ENCODE assay signal across 8 cellular contexts in the genomic region with DNA sequence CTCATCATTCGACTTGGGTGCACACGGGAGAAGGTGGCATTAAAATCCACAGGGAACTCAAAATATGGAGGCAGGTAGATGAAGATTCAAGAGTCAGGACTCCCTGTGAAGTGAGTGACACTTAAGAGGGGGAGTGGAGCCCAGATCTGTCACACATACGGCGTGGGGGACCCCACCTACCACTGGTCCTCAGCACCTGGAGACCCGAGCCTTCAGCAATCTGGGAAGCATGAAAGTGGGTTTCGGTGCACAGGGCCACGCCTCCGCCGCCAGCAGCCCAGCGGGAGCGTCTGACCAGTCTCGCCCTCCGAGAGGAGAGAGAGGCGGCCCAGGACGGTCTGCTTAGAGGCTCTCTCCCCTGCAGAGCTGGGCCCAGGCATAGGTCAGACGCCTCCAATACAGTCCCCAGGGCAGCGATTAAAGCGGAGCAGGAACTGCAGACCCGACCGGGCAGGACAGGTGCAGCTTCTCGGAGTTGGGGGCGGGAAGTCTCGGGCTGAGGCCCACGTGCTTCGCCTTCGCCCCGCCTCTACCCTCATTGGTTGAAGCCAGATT. TPM values are rescaled to one million over a fixed set of nuclear protein-coding genes. Genes with fewer than 3 reads are reported as not detected.
DNase-seq lines count a peak whose midpoint lies in the region; ATAC-seq, FAIRE-seq and TF ChIP-seq lines count a peak whose summit lies in the region.

No MANE protein-coding gene starts in this region.

- peak; percentile 14 for ATAC-seq in HG03045 (IDR thresholded peaks at IDR 0.05; ENCODE audit: unreplicated experiment)
- no peak for ATAC-seq in mucosa of descending colon
- no peak for ATAC-seq in HG03521 (IDR thresholded peaks at IDR 0.05; ENCODE audit: unreplicated experiment)
- no peak for ATAC-seq in GM21723 (IDR thresholded peaks at IDR 0.05; ENCODE audit: unreplicated experiment)

- TF ChIP-seq CTCF in A673 (conservative IDR thresholded peaks at IDR 0.05; ENCODE audit: low read depth, low read length) (no peak), mammary epithelial cell (conservative IDR thresholded peaks at IDR 0.05 in 1 of 2, IDR thresholded peaks at IDR 0.05 in 1 of 2; ENCODE audit: extremely low read depth in 1 of 2, insufficient read depth in 1 of 2, low read depth in 1 of 2, low read length in 2 of 2) (no peak), mucosa of descending colon (IDR thresholded peaks at IDR 0.05) (no peak)

- H4K20me1 ChIP-seq in mammary epithelial cell (ENCODE audit: insufficient read depth, low read length): no peaks in the 10 kb centered on the region

- CTCF ChIA-PET in A673 (lab: Charles Lee) (interaction anchor here (1.4 kb wide), 1 partner anchor 172 kb away, joined by 6 read pairs; no protein-coding TSS in a partner anchor), mammary epithelial cell (lab: Charles Lee; ENCODE audit: low non-redundant PET) (interaction anchor here (0.6 to 1.1 kb wide), 2 partner anchors 104 to 181 kb away, joined by 6 to 8 read pairs; no protein-coding TSS in a partner anchor)

- H3K27me3 ChIP-seq in A673 (replicated peaks; ENCODE audit: insufficient read depth, low read depth, low read length, poor library complexity) (no peaks in the 10 kb centered on the region), mammary epithelial cell (ENCODE audit: insufficient read depth, low read length) (no peaks in the 10 kb centered on the region)

- H3K9me3 ChIP-seq in A673 (ENCODE audit: low read depth, low read length, poor library complexity, severe bottlenecking): no peaks in the 10 kb centered on the region
- no peaks in the 10 kb centered on the region for H3K9me3 ChIP-seq in mammary epithelial cell (replicated peaks; ENCODE audit: insufficient read depth, low read length)
- no peaks in the 10 kb centered on the region for H3K9me3 ChIP-seq in mucosa of descending colon

- no peak overlapping the region for H3K9ac ChIP-seq in mammary epithelial cell (ENCODE audit: insufficient read depth, low read length)

- H3K79me2 ChIP-seq in mammary epithelial cell (ENCODE audit: insufficient read depth, low read length): no peaks in the 10 kb centered on the region

- BruUV-seq in A673 (replicated peaks; lab: Mats Ljungman, UMichigan): no TSS peak
- no TSS peak for BruUV-seq in mammary epithelial cell (replicated peaks; lab: Mats Ljungman, UMichigan)

- H2AFZ ChIP-seq in mammary epithelial cell (ENCODE audit: low read depth, low read length): peak overlapping the region; percentile 90

- dilution Hi-C loops in mammary epithelial cell (cut with HindIII; ENCODE audit: low sequenced_read_pairs): loop anchor here (10.0 kb wide), 1 partner anchor 82 kb away; no protein-coding TSS in a partner anchor

- no peaks in the 10 kb centered on the region for H3K36me3 ChIP-seq in A673 (ENCODE audit: insufficient read depth, low read length, poor library complexity, severe bottlenecking)
- H3K36me3 ChIP-seq in mammary epithelial cell (ENCODE audit: insufficient read depth, low read length): no peaks in the 10 kb centered on the region
- H3K36me3 ChIP-seq in mucosa of descending colon (ENCODE audit: low read depth): peaks cover 6% of the 10 kb centered on the region

- peaks cover 5% of the 10 kb centered on the region for H3K4me1 ChIP-seq in A673 (ENCODE audit: insufficient read depth, low read length, poor library complexity, severe bottlenecking)
- H3K4me1 ChIP-seq in mammary epithelial cell (ENCODE audit: insufficient read depth, low read length): peaks cover 12% of the 10 kb centered on the region
- peaks cover 19% of the 10 kb centered on the region for H3K4me1 ChIP-seq in mucosa of descending colon (ENCODE audit: low read depth)

- WGBS in mammary epithelial cell (ENCODE audit: low coverage, missing lambda C conversion rate): 4% methylated on average over 17 of the region's 27 CpGs

- in situ Hi-C loops in mammary epithelial cell (cut with MboI; ENCODE audit: low sequenced_read_pairs in 2 of 2): loop anchor here in 1 of 2 donors (10.0 kb wide), 1 partner anchor 182 kb away; no protein-coding TSS in a partner anchor

- POLR2A ChIA-PET in A673 (lab: Charles Lee; ENCODE audit: low non-redundant PET): interaction anchor here (0.5 to 0.6 kb wide), 2 partner anchors 27 to 684 kb away, joined by 3 to 6 read pairs; no protein-coding TSS in a partner anchor

- H3K27ac ChIP-seq in A673 (ENCODE audit: low read depth, low read length, poor library complexity, severe bottlenecking) (no peak overlapping the region), mammary epithelial cell (ENCODE audit: insufficient read depth, low read depth, low read length) (no peak overlapping the region)

- H3K4me3 ChIP-seq in A673 (ENCODE audit: low read depth, low read length, poor library complexity, severe bottlenecking) (peak overlapping the region; percentile 82), mammary epithelial cell (replicated peaks in 1 of 3; ENCODE audit: insufficient read depth in 1 of 3, low read depth in 2 of 3, low read length in 3 of 3) (peak overlapping the region; percentile 37 to 61 (median 50)), mucosa of descending colon (peak overlapping the region; percentile 63)

- DNase-seq in A673 (ENCODE audit: low spot score) (no peak), mammary epithelial cell (no peak), mucosa of descending colon (no peak), GM19239 (ENCODE audit: insufficient read length, low spot score) (no peak), NCI-H2227 treated with DMSO at 0.1 percent for 48 hours (lab: John Stamatoyannopoulos, UW) (no peak)

- H3K4me2 ChIP-seq in mammary epithelial cell (ENCODE audit: insufficient read depth, low read depth, low read length): peak overlapping the region; percentile 83

- no peak for FAIRE-seq in GM19239 (lab: Jason Lieb, UNC)

- intact Hi-C loops in A673 (cut with micrococcal nuclease; ENCODE audit: unreplicated experiment): loop anchor here (5.0 kb wide), 1 partner anchor 184 kb away; no protein-coding TSS in a partner anchor
- intact Hi-C loops in mammary epithelial cell (cut with micrococcal nuclease): loop anchor here (2.0 kb wide), 2 partner anchors 20 to 54 kb away; a partner anchor contains a TSS
- intact Hi-C loops in mucosa of descending colon (cut with DNase I, micrococcal nuclease): no loop called here

RNA-seq across cellular contexts. Expression of a gene that starts 0.6 kb away (rescaled TPM):
- total RNA-seq in A673 (2021) (12.7 and 17.1 TPM in 2 replicates), mammary epithelial cell (10 to 100 TPM in 1 of 2 donors, 1 to 10 TPM in 1; 8.0 to 17.1 TPM), mucosa of descending colon (10 to 100 TPM; 17.3 to 60.1 (median 23.0) TPM)
- 9.6 TPM for polyA plus RNA-seq in mammary epithelial cell
- polyA minus RNA-seq in mammary epithelial cell: 0.52 TPM

RNA-seq across cellular contexts. Expression of a gene that starts 27.9 kb away (rescaled TPM):
- total RNA-seq in A673 (2021): 11.2 and 11.6 TPM in 2 replicates
- total RNA-seq in mammary epithelial cell: 10 to 100 TPM; 10.5 to 16.8 TPM
- polyA plus RNA-seq in mammary epithelial cell: 6.3 TPM
- 15.7 TPM for polyA minus RNA-seq in mammary epithelial cell
- total RNA-seq in mucosa of descending colon: 10 to 100 TPM in 1 of 3 donors, 1 to 10 TPM in 2; 5.1 to 13.6 (median 5.7) TPM

RNA-seq across cellular contexts. Expression of a gene that starts 54.9 kb away (rescaled TPM):
- total RNA-seq in A673 (2021) (1,114 and 1,120 TPM in 2 replicates), mammary epithelial cell (1,000 to 10,000 TPM; 1,316 to 1,441 TPM), mucosa of descending colon (100 to 1,000 TPM; 726 to 998 (median 926) TPM)
- 2,249 TPM for polyA plus RNA-seq in mammary epithelial cell
- 561 TPM for polyA minus RNA-seq in mammary epithelial cell

RNA-seq across cellular contexts. Expression of a gene that starts 55.0 kb away (rescaled TPM):
- total RNA-seq in A673 (2021) (15.8 and 19.5 TPM in 2 replicates), mammary epithelial cell (10 to 100 TPM; 15.5 to 20.6 TPM), mucosa of descending colon (10 to 100 TPM; 16.8 to 29.0 (median 17.9) TPM)
- polyA plus RNA-seq in mammary epithelial cell: 9.1 TPM
- polyA minus RNA-seq in mammary epithelial cell: 17.2 TPM

Comparison
In these comparisons a context has a peak if more than half of its experiments do, and no peak if none do; other contexts are left out.
1. intact Hi-C loops: an anchor here in A673 (5.0 kb wide) and mammary epithelial cell (2.0 kb wide); none called in mucosa of descending colon.